In the genomic region with DNA sequence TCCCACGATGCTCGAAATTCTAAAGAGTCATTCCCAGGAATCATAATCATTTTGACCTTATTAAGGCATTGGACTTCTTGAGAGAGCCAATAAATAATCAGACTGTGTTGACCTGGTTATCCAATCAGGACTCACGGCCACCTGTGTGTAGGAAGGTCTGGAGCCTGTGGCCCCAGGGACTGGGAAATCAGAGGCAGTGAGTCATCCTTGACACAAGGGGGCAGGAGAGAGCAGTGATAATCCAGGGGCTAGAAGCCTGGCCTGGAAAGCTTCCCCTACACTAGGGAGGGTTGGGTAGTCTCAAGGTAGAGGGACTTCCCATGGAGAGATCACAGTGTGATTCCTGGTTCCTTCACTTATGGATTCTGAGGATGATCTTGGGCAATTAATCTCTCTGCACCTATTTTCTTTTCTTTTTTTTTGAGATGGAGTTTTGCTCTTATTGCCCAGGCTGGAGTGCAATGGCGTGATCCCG, we compare ENCODE assay signal across 8 cellular contexts.
DNase-seq lines count a peak whose midpoint lies in the region; ATAC-seq, FAIRE-seq and TF ChIP-seq lines count a peak whose summit lies in the region.

No MANE protein-coding gene starts in this region.

- no peak for TF ChIP-seq POLR2A in H54 (IDR thresholded peaks at IDR 0.05; ENCODE audit: low read depth, low read length)

- no peak for ATAC-seq in GM18861 (IDR thresholded peaks at IDR 0.05; ENCODE audit: unreplicated experiment)

- no peak for FAIRE-seq in H54 (lab: Jason Lieb, UNC)

- DNase-seq in DMS 273 treated with DMSO at 0.1 percent for 48 hours (lab: John Stamatoyannopoulos, UW) (peak; percentile 26), H54 (ENCODE audit: insufficient read length, low spot score) (peak; percentile 76), NCI-H1694 (lab: John Stamatoyannopoulos, UW) (peak; percentile 66), T-helper 2 cell (peak in 4 of 5 experiments; percentile 30 to 70 (median 51)), astrocyte of the hippocampus (ENCODE audit: low read depth, low spot score) (peak; percentile 75), iPS DF 19.7 (ENCODE audit: low read depth, low spot score) (peak; percentile 68)
- peak; percentile 58 for DNase-seq in stimulated activated CD4-positive, alpha-beta T cell treated with anti-CD3 and anti-CD28 coated beads, Interleukin-1b, Interleukin-23, amount 100 ng/mL, for 48 hours

Comparison
In these comparisons a context has a peak if more than half of its experiments do, and no peak if none do; other contexts are left out.
1. DNase-seq: peak in every context shown above with its lines; median percentile 76 in H54; 75 in astrocyte of the hippocampus; 68 in iPS DF 19.7; 66 in NCI-H1694; 58 in stimulated activated CD4-positive, alpha-beta T cell treated with anti-CD3 and anti-CD28 coated beads, Interleukin-1b, Interleukin-23, amount 100 ng/mL, for 48 hours; 51 in T-helper 2 cell; 26 in DMS 273 treated with DMSO at 0.1 percent for 48 hours.